Comparison of ENCODE assay signal across 23 cellular contexts in genomic region chr17:79794659-79795511, GRCh38. TPM values are rescaled to one million over a fixed set of nuclear protein-coding genes. Genes with fewer than 3 reads are reported as not detected.
DNase-seq lines count a peak whose midpoint lies in the region; ATAC-seq and TF ChIP-seq lines count a peak whose summit lies in the region.
"Had no signal": no experiment of that assay in that cellular context is flagged by ENCODE, and none has a peak within 500 bp of the region (broad histone marks: within the 10 kb centered on the region; RNA-seq: fewer than 3 reads in every experiment).

No MANE protein-coding gene starts in this region.

- peaks cover 9% of the 10 kb centered on the region for H3K4me1 ChIP-seq in iPS-20b (ENCODE audit: insufficient read depth, low read length)

- H3K27me3 ChIP-seq in iPS-20b (ENCODE audit: insufficient read depth, low read length): peaks cover 93% of the 10 kb centered on the region

- no peak for ATAC-seq in natural killer cell
- no peak for ATAC-seq in natural killer cell treated with Interleukin-12 subunit alpha and Interleukin-12 subunit beta and Interleukin-15 and Interleukin-18, amount 100 ng/mL, for 72 hours
- ATAC-seq in HG03520 (IDR thresholded peaks at IDR 0.05; ENCODE audit: unreplicated experiment): no peak
- ATAC-seq: activated CD8-positive, alpha-beta T cell treated with anti-CD3 and anti-CD28 coated beads, Interleukin-2, amount 10 ng/mL, durations not matched to agents 7 days and 5 days; activated T-cell treated with anti-CD3 and anti-CD28 coated beads, Interleukin-2, amount 50 U/mL, for 4 hours; PC-3 had no signal

- peaks cover 17% of the 10 kb centered on the region for H3K36me3 ChIP-seq in SK-N-MC (ENCODE audit: insufficient read depth, low read length)
- no peaks in the 10 kb centered on the region for H3K36me3 ChIP-seq in iPS-20b (ENCODE audit: insufficient read depth, low read depth, low read length)
- H3K36me3 ChIP-seq: ascending aorta had no signal

- DNase-seq in natural killer cell (no peak), SK-N-MC (ENCODE audit: low read depth, low spot score) (no peak), NOMO-1 treated with dmso at 0.1 percent for 144 hours (lab: John Stamatoyannopoulos, UW; ENCODE audit: unreplicated experiment) (no peak), occipital lobe (lab: John Stamatoyannopoulos, UW) (no peak)
- no peak for DNase-seq in natural killer cell treated with Interleukin-12 subunit alpha and Interleukin-12 subunit beta and Interleukin-15 and Interleukin-18, amount 100 ng/mL, for 72 hours (ENCODE audit: low spot score)
- no peak for DNase-seq in stimulated activated CD4-positive, alpha-beta T cell treated with anti-CD3 and anti-CD28 coated beads, Interleukin-12 subunit alpha, Interleukin-12 subunit beta, amount 100 ng/mL, for 4 hours
- DNase-seq: activated CD4-positive, CD25-positive, alpha-beta regulatory T cell; activated CD8-positive, alpha-beta T cell treated with anti-CD3 and anti-CD28 coated beads, Interleukin-2, amount 10 ng/mL, durations not matched to agents 7 days and 5 days; activated naive CD4-positive, alpha-beta T cell treated with anti-CD3 and anti-CD28 coated beads, Interleukin-2, amount 10 ng/mL, durations not matched to agents 7 days and 5 days; activated T-cell treated with anti-CD3 and anti-CD28 coated beads, Interleukin-2, amount 50 U/mL, for 4 hours; CD4-positive, alpha-beta memory T cell; DMS53; effector CD4-positive, alpha-beta T cell; NCI-H774; PC-3; small intestine; stimulated activated CD4-positive, alpha-beta T cell treated with anti-CD3 and anti-CD28 coated beads, Interleukin-4, amount 100 ng/mL, for 24 hours had no signal

- H3K9ac ChIP-seq in SK-N-MC (ENCODE audit: insufficient read length) (no peak overlapping the region), iPS-20b (ENCODE audit: low read depth, low read length) (no peak overlapping the region)

- intact Hi-C loops in natural killer cell (cut with micrococcal nuclease): loop anchor here (5.0 kb wide), 1 partner anchor 48 kb away; no protein-coding TSS in a partner anchor

- H3K4me3 ChIP-seq in SK-N-MC: peak overlapping the region; percentile 43; the same call in 1 of the 2 replicates
- H3K4me3 ChIP-seq in iPS-20b (ENCODE audit: low read length): peak overlapping the region; percentile 7; the same call in 1 of the 2 replicates
- H3K4me3 ChIP-seq: ascending aorta, lung, MG63 had no signal

- H3K27ac ChIP-seq in SK-N-MC: peak overlapping the region; percentile 96
- H3K27ac ChIP-seq in iPS-20b (ENCODE audit: low read length): no peak overlapping the region
- H3K27ac ChIP-seq: ascending aorta had no signal

- no peaks in the 10 kb centered on the region for H3K36me3 Mint-ChIP-seq in natural killer cell
- H3K36me3 Mint-ChIP-seq in natural killer cell treated with Interleukin-12 subunit alpha and Interleukin-12 subunit beta and Interleukin-15 and Interleukin-18, amount 100 ng/mL, for 72 hours: peaks cover 5% of the 10 kb centered on the region

- H3K27me3 Mint-ChIP-seq in natural killer cell (ENCODE audit: low read depth in 2 of 2): peaks cover 11 to 32% of the 10 kb centered on the region in 2 donors
- H3K27me3 Mint-ChIP-seq in natural killer cell treated with Interleukin-12 subunit alpha and Interleukin-12 subunit beta and Interleukin-15 and Interleukin-18, amount 100 ng/mL, for 72 hours: peaks cover 11 to 22% of the 10 kb centered on the region in 2 donors

- H3K4me1 Mint-ChIP-seq in natural killer cell: peaks cover 20 to 23% of the 10 kb centered on the region in 2 donors
- peaks cover 12 to 26% of the 10 kb centered on the region in 2 donors for H3K4me1 Mint-ChIP-seq in natural killer cell treated with Interleukin-12 subunit alpha and Interleukin-12 subunit beta and Interleukin-15 and Interleukin-18, amount 100 ng/mL, for 72 hours (ENCODE audit: low read depth in 2 of 2)

- H3K9me3 Mint-ChIP-seq in natural killer cell: no peaks in the 10 kb centered on the region
- H3K9me3 Mint-ChIP-seq in natural killer cell treated with Interleukin-12 subunit alpha and Interleukin-12 subunit beta and Interleukin-15 and Interleukin-18, amount 100 ng/mL, for 72 hours: no peaks in the 10 kb centered on the region
- H3K9me3 Mint-ChIP-seq: activated naive CD4-positive, alpha-beta T cell treated with anti-CD3 and anti-CD28 coated beads, Interleukin-2, amount 10 ng/mL, durations not matched to agents 7 days and 5 days; activated T-cell treated with anti-CD3 and anti-CD28 coated beads, Interleukin-2, amount 50 U/mL, for 4 hours; T-helper 2 cell treated with Interferon-gamma antibody and Interleukin-4, amounts not matched to agents 5 μg/mL and 100 μg/mL, for 36 hours had no signal

- no peak for TF ChIP-seq CTCF in natural killer cell (IDR thresholded peaks at IDR 0.05)

- H3K27ac Mint-ChIP-seq in natural killer cell: no peak overlapping the region
- H3K27ac Mint-ChIP-seq in natural killer cell treated with Interleukin-12 subunit alpha and Interleukin-12 subunit beta and Interleukin-15 and Interleukin-18, amount 100 ng/mL, for 72 hours: no peak overlapping the region
- H3K27ac Mint-ChIP-seq: activated CD8-positive, alpha-beta T cell treated with anti-CD3 and anti-CD28 coated beads, Interleukin-2, amount 10 ng/mL, durations not matched to agents 7 days and 5 days; activated naive CD4-positive, alpha-beta T cell treated with anti-CD3 and anti-CD28 coated beads, Interleukin-2, amount 10 ng/mL, durations not matched to agents 7 days and 5 days; T-helper 2 cell treated with Interferon-gamma antibody and Interleukin-4, amounts not matched to agents 5 μg/mL and 100 μg/mL, for 36 hours had no signal

- H3K9me3 ChIP-seq in SK-N-MC (ENCODE audit: low read depth, low read length) (no peaks in the 10 kb centered on the region), iPS-20b (ENCODE audit: insufficient read depth, low read depth, low read length) (peaks cover 5% of the 10 kb centered on the region; the same call in 1 of the 2 replicates)
- H3K9me3 ChIP-seq: ascending aorta, MG63 had no signal

- peak overlapping the region; percentile 28 for H3K4me3 Mint-ChIP-seq in natural killer cell
- H3K4me3 Mint-ChIP-seq in natural killer cell treated with Interleukin-12 subunit alpha and Interleukin-12 subunit beta and Interleukin-15 and Interleukin-18, amount 100 ng/mL, for 72 hours: no peak overlapping the region

RNA-seq across cellular contexts. Expression of gene CBX8, which starts 2.0 kb away (rescaled TPM):
- total RNA-seq in natural killer cell (1 to 10 TPM; 4.0 to 6.4 (median 5.8) TPM), occipital lobe (8.4 TPM)
- total RNA-seq in natural killer cell treated with Interleukin-12 subunit alpha and Interleukin-12 subunit beta and Interleukin-15 and Interleukin-18, amount 100 ng/mL, for 72 hours: 10 to 100 TPM in 1 of 2 donors, 1 to 10 TPM in 1; 9.8 to 46.4 TPM

RNA-seq across cellular contexts. Expression of gene CBX2, which starts 16.9 kb away (rescaled TPM):
- 1 to 10 TPM in 1 of 3 donors, under 1 TPM in 1, not detected in 1; 0.18 to 1.3 TPM for total RNA-seq in natural killer cell
- 1 to 10 TPM in 1 of 2 donors, under 1 TPM in 1; 0.95 to 2.1 TPM for total RNA-seq in natural killer cell treated with Interleukin-12 subunit alpha and Interleukin-12 subunit beta and Interleukin-15 and Interleukin-18, amount 100 ng/mL, for 72 hours
- 5.6 TPM for total RNA-seq in occipital lobe

RNA-seq across cellular contexts. Expression of gene CBX4, which starts 44.4 kb away (rescaled TPM):
- total RNA-seq in natural killer cell (100 to 1,000 TPM; 147 to 220 (median 217) TPM), occipital lobe (19.2 TPM)
- 10 to 100 TPM; 26.2 to 58.3 TPM for total RNA-seq in natural killer cell treated with Interleukin-12 subunit alpha and Interleukin-12 subunit beta and Interleukin-15 and Interleukin-18, amount 100 ng/mL, for 72 hours
